In genomic region chr10:127033569-127034175, GRCh38 we compare ENCODE assay signal across 1 cellular context.
TF ChIP-seq lines count a peak whose summit lies in the region.

No MANE protein-coding gene starts in this region.

TF ChIP-seq in HepG2, 621 proteins besides CTCF, POLR2A, EP300 and RAD21 (continued from another document and continues in another):
- TF ChIP-seq ZNF878 (CRISPR knock-in tag; IDR thresholded peaks at IDR 0.05) (no peak), ZXDC (CRISPR knock-in tag; IDR thresholded peaks at IDR 0.05) (no peak), ZNF501 (CRISPR knock-in tag; IDR thresholded peaks at IDR 0.05) (no peak), ARNT2 (CRISPR knock-in tag; IDR thresholded peaks at IDR 0.05; ENCODE audit: low read depth) (no peak), NCOA2 (CRISPR knock-in tag; IDR thresholded peaks at IDR 0.05) (peak; percentile 61), MLX (CRISPR knock-in tag; IDR thresholded peaks at IDR 0.05) (peak; percentile 93), CSRNP1 (CRISPR knock-in tag; IDR thresholded peaks at IDR 0.05) (no peak), ZMAT5 (CRISPR knock-in tag; IDR thresholded peaks at IDR 0.05; ENCODE audit: borderline replicate concordance, low read depth) (no peak), MIER2 (CRISPR knock-in tag; IDR thresholded peaks at IDR 0.05) (peak; percentile 34; the same call in 1 of the 2 replicates), ZSCAN20 (CRISPR knock-in tag; IDR thresholded peaks at IDR 0.05; ENCODE audit: borderline replicate concordance) (no peak), KLF13 (CRISPR knock-in tag; IDR thresholded peaks at IDR 0.05) (no peak), BRCA1 (CRISPR knock-in tag; IDR thresholded peaks at IDR 0.05) (no peak), CEBPG (CRISPR knock-in tag; IDR thresholded peaks at IDR 0.05) (no peak), RERE (CRISPR knock-in tag; IDR thresholded peaks at IDR 0.05; ENCODE audit: low read depth) (0 out of 2 replicates have a peak, but pooled peaks have one; percentile 28), ZUFSP (CRISPR knock-in tag; IDR thresholded peaks at IDR 0.05; ENCODE audit: borderline replicate concordance) (no peak), SMAD1 (CRISPR knock-in tag; IDR thresholded peaks at IDR 0.05; ENCODE audit: borderline replicate concordance, low read depth) (no peak), ZSCAN30 (CRISPR knock-in tag; IDR thresholded peaks at IDR 0.05) (no peak), ZBTB1 (CRISPR knock-in tag; IDR thresholded peaks at IDR 0.05; ENCODE audit: borderline replicate concordance) (no peak), ZNF513 (CRISPR knock-in tag; conservative IDR thresholded peaks at IDR 0.05) (no peak), ZNF557 (CRISPR knock-in tag; IDR thresholded peaks at IDR 0.05) (no peak), ZNF136 (CRISPR knock-in tag; IDR thresholded peaks at IDR 0.05; ENCODE audit: low read depth) (no peak), RFX5 (IDR thresholded peaks at IDR 0.05; ENCODE audit: low read depth, low read length) (no peak), ELF4 (CRISPR knock-in tag; IDR thresholded peaks at IDR 0.05; ENCODE audit: borderline replicate concordance) (no peak), ZNF782 (CRISPR knock-in tag; IDR thresholded peaks at IDR 0.05; ENCODE audit: borderline replicate concordance) (no peak), ZNF841 (CRISPR knock-in tag; IDR thresholded peaks at IDR 0.05; ENCODE audit: borderline replicate concordance) (no peak), SETDB1 (CRISPR knock-in tag; IDR thresholded peaks at IDR 0.05; ENCODE audit: borderline replicate concordance) (no peak), ZMYM2 (CRISPR knock-in tag; IDR thresholded peaks at IDR 0.05) (no peak), ZBTB25 (CRISPR knock-in tag; IDR thresholded peaks at IDR 0.05) (peak; percentile 34; the same call in 1 of the 2 replicates), CBX2 (IDR thresholded peaks at IDR 0.05; ENCODE audit: low read depth, low read length) (no peak), CBX2 (CRISPR knock-in tag; IDR thresholded peaks at IDR 0.05; ENCODE audit: low read depth) (no peak), DZIP1 (CRISPR knock-in tag; IDR thresholded peaks at IDR 0.05) (no peak), NCOR1 (IDR thresholded peaks at IDR 0.05; ENCODE audit: borderline replicate concordance, low read length) (peak; percentile 72; the same call in 1 of the 2 replicates), LBX2 (CRISPR knock-in tag; IDR thresholded peaks at IDR 0.05; ENCODE audit: borderline replicate concordance) (no peak), SPEN (CRISPR knock-in tag; IDR thresholded peaks at IDR 0.05; ENCODE audit: low read depth) (no peak), ZNF747 (CRISPR knock-in tag; IDR thresholded peaks at IDR 0.05; ENCODE audit: borderline replicate concordance) (no peak), HMGXB4 (CRISPR knock-in tag; IDR thresholded peaks at IDR 0.05; ENCODE audit: borderline replicate concordance in 1 of 2, low read depth in 1 of 2) (0 out of 4 replicates have a peak, but pooled peaks of 1 of the 2 experiments have one; percentile 37), ZNF30 (CRISPR knock-in tag; IDR thresholded peaks at IDR 0.05) (no peak)
- TF ChIP-seq, protein P1, sequence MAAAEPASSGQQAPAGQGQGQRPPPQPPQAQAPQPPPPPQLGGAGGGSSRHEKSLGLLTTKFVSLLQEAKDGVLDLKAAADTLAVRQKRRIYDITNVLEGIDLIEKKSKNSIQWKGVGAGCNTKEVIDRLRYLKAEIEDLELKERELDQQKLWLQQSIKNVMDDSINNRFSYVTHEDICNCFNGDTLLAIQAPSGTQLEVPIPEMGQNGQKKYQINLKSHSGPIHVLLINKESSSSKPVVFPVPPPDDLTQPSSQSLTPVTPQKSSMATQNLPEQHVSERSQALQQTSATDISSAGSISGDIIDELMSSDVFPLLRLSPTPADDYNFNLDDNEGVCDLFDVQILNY (CRISPR knock-in tag; conservative IDR thresholded peaks at IDR 0.05): no peak
